Comparison of ENCODE assay signal across 8 cellular contexts in the genomic region with DNA sequence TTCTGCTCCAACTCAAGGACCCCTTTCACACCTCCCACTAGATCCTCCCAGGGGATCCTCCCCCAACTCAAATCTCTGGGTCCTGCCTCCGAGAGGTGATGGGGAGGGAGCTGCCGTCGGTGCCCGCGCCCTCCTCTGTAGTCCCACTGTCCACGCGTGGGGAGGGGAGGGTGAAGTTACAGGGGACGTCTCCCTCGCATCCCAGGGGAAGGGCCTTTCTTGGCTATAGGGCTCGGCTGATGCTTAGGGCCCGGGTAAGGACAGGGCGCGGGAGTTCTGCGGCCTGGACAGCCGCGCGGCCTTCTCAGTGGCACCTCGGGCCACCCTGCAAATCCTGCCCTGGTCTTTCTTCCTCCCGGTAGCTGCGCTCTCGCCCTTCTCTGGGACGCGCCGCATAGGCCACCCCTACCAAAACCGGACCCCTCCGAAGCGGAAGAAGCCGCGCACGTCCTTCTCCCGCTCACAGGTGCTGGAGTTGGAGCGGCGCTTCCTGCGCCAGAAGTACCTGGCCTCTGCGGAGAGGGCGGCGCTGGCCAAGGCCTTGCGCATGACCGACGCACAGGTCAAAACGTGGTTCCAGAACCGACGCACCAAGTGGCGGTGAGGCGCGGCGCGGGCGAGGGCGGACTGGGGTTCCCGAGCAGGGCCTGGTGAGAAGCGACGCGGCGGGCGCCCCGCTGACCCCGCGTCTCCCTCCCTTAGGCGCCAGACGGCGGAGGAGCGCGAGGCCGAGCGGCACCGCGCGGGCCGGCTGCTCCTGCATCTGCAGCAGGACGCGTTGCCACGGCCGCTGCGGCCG. TPM values are rescaled to one million over a fixed set of nuclear protein-coding genes. Genes with fewer than 3 reads are reported as not detected.
DNase-seq lines count a peak whose midpoint lies in the region; ATAC-seq, FAIRE-seq and TF ChIP-seq lines count a peak whose summit lies in the region.

No MANE protein-coding gene starts in this region.

- H4K20me1 ChIP-seq in OCI-LY3 (ENCODE audit: insufficient read depth, low read length) = no peaks in the 10 kb centered on the region

- H3K4me3 ChIP-seq in OCI-LY3 (ENCODE audit: low read length) (peak overlapping the region; percentile 84; the same call in 1 of the 2 replicates), left ventricle myocardium inferior (peak overlapping the region; percentile 64), rectal smooth muscle tissue (ENCODE audit: low read length) (peak overlapping the region; percentile 48)

- intact Hi-C loops in left ventricle myocardium inferior (cut with micrococcal nuclease) = no loop called here

- H2AFZ ChIP-seq in OCI-LY3 (ENCODE audit: low read depth, low read length) = no peak overlapping the region

- no peaks in the 10 kb centered on the region for H3K27me3 ChIP-seq in OCI-LY3 (ENCODE audit: low read depth, low read length)
- peaks cover 100% of the 10 kb centered on the region for H3K27me3 ChIP-seq in left ventricle myocardium inferior (ENCODE audit: low read depth)
- peaks cover 50% of the 10 kb centered on the region for H3K27me3 ChIP-seq in rectal smooth muscle tissue (ENCODE audit: control insufficient read depth, insufficient read depth, low read length)

- peaks cover 5% of the 10 kb centered on the region for H3K36me3 ChIP-seq in OCI-LY3 (replicated peaks; ENCODE audit: low read depth, low read length)
- H3K36me3 ChIP-seq in left ventricle myocardium inferior = no peaks in the 10 kb centered on the region
- H3K36me3 ChIP-seq in rectal smooth muscle tissue (ENCODE audit: control insufficient read depth, insufficient read depth, low read length) = no peaks in the 10 kb centered on the region

- peaks cover 12% of the 10 kb centered on the region for H3K4me1 ChIP-seq in OCI-LY3 (ENCODE audit: low read length)
- H3K4me1 ChIP-seq in left ventricle myocardium inferior = peaks cover 35% of the 10 kb centered on the region
- H3K4me1 ChIP-seq in rectal smooth muscle tissue (ENCODE audit: control insufficient read depth, insufficient read depth, low read length) = no peaks in the 10 kb centered on the region

- ATAC-seq in GM18502 (IDR thresholded peaks at IDR 0.05; ENCODE audit: poor library complexity, unreplicated experiment) = peak; percentile 13
- ATAC-seq in GM18873 (IDR thresholded peaks at IDR 0.05; ENCODE audit: low FRiP score, unreplicated experiment) = no peak
- ATAC-seq in HG02763 (IDR thresholded peaks at IDR 0.05; ENCODE audit: unreplicated experiment) = no peak

- no peak for TF ChIP-seq CTCF in OCI-LY3 (IDR thresholded peaks at IDR 0.05; ENCODE audit: low read depth, low read length)
- no peak for TF ChIP-seq CTCF in left ventricle myocardium inferior (IDR thresholded peaks at IDR 0.05; ENCODE audit: borderline replicate concordance)

- no peaks in the 10 kb centered on the region for H3K79me2 ChIP-seq in OCI-LY3 (ENCODE audit: low read length)

- no peak for FAIRE-seq in urothelium cell line (lab: Jason Lieb, UNC)

- no peaks in the 10 kb centered on the region for H3K9me3 ChIP-seq in OCI-LY3 (ENCODE audit: insufficient read depth, low read length)
- H3K9me3 ChIP-seq in left ventricle myocardium inferior (replicated peaks) = no peaks in the 10 kb centered on the region

- H3K27ac ChIP-seq in OCI-LY3 (ENCODE audit: low read length) = no peak overlapping the region
- no peak overlapping the region for H3K27ac ChIP-seq in left ventricle myocardium inferior (replicated peaks)
- no peak overlapping the region for H3K27ac ChIP-seq in rectal smooth muscle tissue (ENCODE audit: low read depth, low read length)

- no peak for DNase-seq in left ventricle myocardium inferior
- DNase-seq in activated CD4-positive, CD25-positive, alpha-beta regulatory T cell treated with anti-CD3 and anti-CD28 coated beads, Interleukin-2, amount 50 U/mL, for 72 hours = no peak
- DNase-seq in urothelium cell line (ENCODE audit: low spot score) = no peak

- H3K4me2 ChIP-seq in OCI-LY3 (ENCODE audit: low read length) = peak overlapping the region; percentile 81

- H3K9ac ChIP-seq in OCI-LY3 (ENCODE audit: low read length) (no peak overlapping the region), rectal smooth muscle tissue (ENCODE audit: low read length) (no peak overlapping the region)

RNA-seq across cellular contexts. Expression of a gene that starts 1.2 kb away (rescaled TPM):
- total RNA-seq in left ventricle myocardium inferior = not detected

RNA-seq across cellular contexts. Expression of a gene that starts 8.0 kb away (rescaled TPM):
- total RNA-seq in left ventricle myocardium inferior = 20.2 TPM

RNA-seq across cellular contexts. Expression of a gene that starts 10.6 kb away (rescaled TPM):
- total RNA-seq in left ventricle myocardium inferior = 0.11 TPM

RNA-seq across cellular contexts. Expression of a gene that starts 14.0 kb away (rescaled TPM):
- total RNA-seq in left ventricle myocardium inferior = 46.9 TPM

RNA-seq across cellular contexts. Expression of a gene that starts 14.3 kb away (rescaled TPM):
- total RNA-seq in left ventricle myocardium inferior = 26.6 TPM
